ENCODE assay signal across 1 cellular context in genomic region chr7:81752318-81752714, GRCh38.
TF ChIP-seq lines count a peak whose summit lies in the region.

No MANE protein-coding gene starts in this region.

TF ChIP-seq in GM23338, 12 proteins besides CTCF, POLR2A, EP300 and RAD21 (continued from another document):
- TF ChIP-seq STAT1 (IDR thresholded peaks at IDR 0.05; ENCODE audit: unreplicated experiment) (no peak), CREB1 (CRISPR knock-in tag; IDR thresholded peaks at IDR 0.05; ENCODE audit: low read depth) (no peak), NANOG (IDR thresholded peaks at IDR 0.05; ENCODE audit: borderline replicate concordance) (no peak), ZNF462 (CRISPR knock-in tag; IDR thresholded peaks at IDR 0.05) (no peak), ZNF331 (CRISPR knock-in tag; IDR thresholded peaks at IDR 0.05; ENCODE audit: low read depth) (no peak)
